ENCODE assay signal across 22 cellular contexts in genomic region chr17:49157784-49158183, GRCh38. TPM values are rescaled to one million over a fixed set of nuclear protein-coding genes. Genes with fewer than 3 reads are reported as not detected.
DNase-seq lines count a peak whose midpoint lies in the region; ATAC-seq, FAIRE-seq and TF ChIP-seq lines count a peak whose summit lies in the region.
"Had no signal": no experiment of that assay in that cellular context is flagged by ENCODE, and none has a peak within 500 bp of the region (broad histone marks: within the 10 kb centered on the region; RNA-seq: fewer than 3 reads in every experiment).

No MANE protein-coding gene starts in this region.

- H3K4me2 ChIP-seq in endothelial cell of umbilical vein (ENCODE audit: insufficient read depth, low read length) (no peak overlapping the region), mesendoderm (ENCODE audit: low read length) (no peak overlapping the region)

- no peak for FAIRE-seq in endothelial cell of umbilical vein (lab: Jason Lieb, UNC)
- FAIRE-seq: islet of Langerhans had no signal

- no peak overlapping the region for H2BK15ac ChIP-seq in mesendoderm (replicated peaks; ENCODE audit: low read depth)

- CTCF ChIA-PET in endothelial cell of umbilical vein (lab: Charles Lee): interaction anchor here (1.0 kb wide), 1 partner anchor 75 kb away, joined by 3 read pairs; no protein-coding TSS in a partner anchor

- no peak for TF ChIP-seq POLR2A in endothelial cell of umbilical vein (IDR thresholded peaks at IDR 0.05; ENCODE audit: low read depth, low read length)
- TF ChIP-seq POLR2A in heart left ventricle (IDR thresholded peaks at IDR 0.05): no peak

- H3K4me1 ChIP-seq in endothelial cell of umbilical vein (ENCODE audit: control insufficient read depth, extremely low read depth, insufficient read depth, low read length) (no peaks in the 10 kb centered on the region), mesendoderm (ENCODE audit: control insufficient read depth, low read depth, low read length) (no peaks in the 10 kb centered on the region), heart left ventricle (no peaks in the 10 kb centered on the region)
- H3K4me1 ChIP-seq: body of pancreas, uterus had no signal

- H2AFZ ChIP-seq in endothelial cell of umbilical vein (ENCODE audit: low read depth, low read length): no peak overlapping the region

- H3K9me3 ChIP-seq in endothelial cell of umbilical vein (replicated peaks; ENCODE audit: control insufficient read depth, insufficient read depth, low read length) (no peaks in the 10 kb centered on the region), WERI-Rb-1 (ENCODE audit: severe bottlenecking) (no peaks in the 10 kb centered on the region), heart left ventricle (no peaks in the 10 kb centered on the region)
- H3K9me3 ChIP-seq: body of pancreas, uterus had no signal

- dilution Hi-C loops in endothelial cell of umbilical vein (cut with MboI; ENCODE audit: extremely low pct_ligation_motif_present, low sequenced_read_pairs): no loop called here

- no peak overlapping the region for H3K4ac ChIP-seq in mesendoderm (ENCODE audit: low read depth, low read length)

- no peaks in the 10 kb centered on the region for H3K79me1 ChIP-seq in mesendoderm (ENCODE audit: low read length)

- H3K36me3 ChIP-seq in endothelial cell of umbilical vein (ENCODE audit: control insufficient read depth in 2 of 2, extremely low read depth in 1 of 2, insufficient read depth in 2 of 2, low read length in 2 of 2) (no peaks in the 10 kb centered on the region), mesendoderm (ENCODE audit: control insufficient read depth, insufficient read depth, low read length) (no peaks in the 10 kb centered on the region), WERI-Rb-1 (no peaks in the 10 kb centered on the region), heart left ventricle (no peaks in the 10 kb centered on the region)
- H3K36me3 ChIP-seq: uterus had no signal

- H3K23ac ChIP-seq in mesendoderm (ENCODE audit: low read length): no peak overlapping the region

- no peak overlapping the region for H2BK5ac ChIP-seq in mesendoderm (ENCODE audit: low read length)

- H2AK5ac ChIP-seq in mesendoderm (ENCODE audit: low read length): no peak overlapping the region

- POLR2A ChIA-PET in endothelial cell of umbilical vein (lab: Charles Lee): no interaction called here

- H4K20me1 ChIP-seq in endothelial cell of umbilical vein (replicated peaks; ENCODE audit: control insufficient read depth, extremely low read depth, insufficient read depth, low read length): no peaks in the 10 kb centered on the region

- H3K18ac ChIP-seq in mesendoderm (ENCODE audit: low read length): no peak overlapping the region

- H3K27ac ChIP-seq in endothelial cell of umbilical vein (ENCODE audit: insufficient read depth, low read depth, low read length): no peak overlapping the region
- H3K27ac ChIP-seq in mesendoderm (ENCODE audit: low read depth, low read length): no peak overlapping the region
- H3K27ac ChIP-seq in WERI-Rb-1: no peak overlapping the region
- H3K27ac ChIP-seq in heart left ventricle: no peak overlapping the region
- H3K27ac ChIP-seq: body of pancreas, epithelial cell of prostate, skin epidermis, uterus, VCaP had no signal

- no peak for TF ChIP-seq CTCF in endothelial cell of umbilical vein (IDR thresholded peaks at IDR 0.05; ENCODE audit: extremely low read depth in 1 of 2, insufficient read depth in 1 of 2, low read depth in 1 of 2, low read length in 2 of 2)
- TF ChIP-seq CTCF in WERI-Rb-1 (IDR thresholded peaks at IDR 0.05; ENCODE audit: low read depth, low read length): no peak
- TF ChIP-seq CTCF in heart left ventricle (IDR thresholded peaks at IDR 0.05): no peak

- H3K9me1 ChIP-seq in endothelial cell of umbilical vein (replicated peaks; ENCODE audit: control insufficient read depth, extremely low read depth, insufficient read depth, low read length): no peaks in the 10 kb centered on the region

- WGBS in mesendoderm (ENCODE audit: extremely low coverage, insufficient coverage, low lambda C conversion rate): no CpG with 5 or more reads among the region's 8 CpGs
- 38 to 45% (median 41%) methylated on average over 8 of the region's 8 CpGs for WGBS in heart left ventricle, 4 donors

- H3K79me2 ChIP-seq in endothelial cell of umbilical vein (ENCODE audit: control insufficient read depth, insufficient read depth, low read length) (no peaks in the 10 kb centered on the region), mesendoderm (ENCODE audit: control insufficient read depth, insufficient read depth, low read length) (no peaks in the 10 kb centered on the region)

- H3K27me3 ChIP-seq in endothelial cell of umbilical vein (ENCODE audit: control insufficient read depth in 2 of 2, insufficient read depth in 2 of 2, low read length in 2 of 2) (peaks cover 10 to 11% of the 10 kb centered on the region in 2 experiments), mesendoderm (ENCODE audit: insufficient read depth, low read length, poor library complexity) (no peaks in the 10 kb centered on the region), WERI-Rb-1 (ENCODE audit: insufficient read depth, low read depth, severe bottlenecking) (no peaks in the 10 kb centered on the region), heart left ventricle (peaks cover 0 to 69% (median 15%) of the 10 kb centered on the region in 9 donors)
- H3K27me3 ChIP-seq: uterus had no signal

- H4K5ac ChIP-seq in mesendoderm (ENCODE audit: low read length): no peak overlapping the region

- DNase-seq in Daoy (ENCODE audit: low read depth): peak; percentile 17
- peak; percentile 11 for DNase-seq in NCI-H226
- DNase-seq in endothelial cell of umbilical vein (ENCODE audit: low read depth, low spot score): no peak
- DNase-seq in mesendoderm: peak; percentile 40
- no peak for DNase-seq in NCI-H1694 treated with DMSO at 0.1 percent for 48 hours (lab: John Stamatoyannopoulos, UW)
- no peak for DNase-seq in NCI-H1048 (lab: John Stamatoyannopoulos, UW)
- no peak for DNase-seq in WERI-Rb-1
- DNase-seq in heart left ventricle: no peak
- DNase-seq: activated CD4-positive, alpha-beta memory T cell treated with anti-CD3 and anti-CD28 coated beads for 36 hours; activated T-cell treated with anti-CD3 and anti-CD28 coated beads, Interleukin-2, amount 50 U/mL, for 4 hours; body of pancreas; GDM1; NCI-H1694; stimulated activated CD4-positive, alpha-beta T cell treated with anti-CD3 and anti-CD28 coated beads, Interleukin-4, amount 100 ng/mL, for 1 hour; uterus had no signal

- no peak overlapping the region for H4K8ac ChIP-seq in mesendoderm (ENCODE audit: low read depth, low read length)

- no peak overlapping the region for H3K56ac ChIP-seq in mesendoderm (ENCODE audit: low read length)

- no TSS peak for BruUV-seq in endothelial cell of umbilical vein (replicated peaks; lab: Mats Ljungman, UMichigan)

- H3K4me3 ChIP-seq in endothelial cell of umbilical vein (replicated peaks in 1 of 3; ENCODE audit: insufficient read depth in 1 of 3, low read depth in 1 of 3, low read length in 3 of 3) (no peak overlapping the region), mesendoderm (ENCODE audit: low read length) (no peak overlapping the region), WERI-Rb-1 (ENCODE audit: low read depth, low read length) (no peak overlapping the region), heart left ventricle (no peak overlapping the region)
- H3K4me3 ChIP-seq: body of pancreas, skin epidermis, uterus had no signal

- intact Hi-C loops in endothelial cell of umbilical vein (cut with micrococcal nuclease) (no loop called here), heart left ventricle (cut with DNase I) (no loop called here)

- ATAC-seq in heart left ventricle: no peak
- ATAC-seq: activated T-cell treated with anti-CD3 and anti-CD28 coated beads, Interleukin-2, amount 50 U/mL, for 4 hours; body of pancreas; Right ventricle myocardium inferior had no signal

- H2BK120ac ChIP-seq in mesendoderm (ENCODE audit: low read depth, low read length): no peak overlapping the region

- H3K9ac ChIP-seq in endothelial cell of umbilical vein (replicated peaks; ENCODE audit: extremely low read depth, insufficient read depth, low read length): no peak overlapping the region
- H3K9ac ChIP-seq in mesendoderm (ENCODE audit: low read length): no peak overlapping the region

RNA-seq across cellular contexts. Expression of gene B4GALNT2, which starts 25.2 kb away (rescaled TPM):
- 0.51 and 0.63 TPM in 2 replicates for total RNA-seq in Daoy (2014; rRNA removed; shearing (Covaris generic))
- 0.11 and 0.14 TPM in 2 replicates for total RNA-seq in endothelial cell of umbilical vein
- not detected in 2 replicates for polyA plus RNA-seq in endothelial cell of umbilical vein
- polyA plus RNA-seq in endothelial cell of umbilical vein (2011; cell fraction: cytosol; rRNA removed): not detected in 2 replicates
- not detected in 2 replicates for polyA plus RNA-seq in endothelial cell of umbilical vein (2011; cell fraction: nucleus; rRNA removed)
- 0.03 TPM in 1 of 2 replicates, not detected in the other for polyA plus RNA-seq in endothelial cell of umbilical vein (2012)
- polyA minus RNA-seq in endothelial cell of umbilical vein: not detected in 2 replicates
- not detected for polyA minus RNA-seq in endothelial cell of umbilical vein (2011; cell fraction: cytosol; rRNA and poly(A)+ RNA removed)
- 0.10 and 0.24 TPM in 2 replicates for polyA minus RNA-seq in endothelial cell of umbilical vein (2011; cell fraction: nucleus; rRNA and poly(A)+ RNA removed)
- not detected for polyA plus RNA-seq in mesendoderm (2013, experiment 1 of 2)
- polyA plus RNA-seq in mesendoderm (2013, experiment 2 of 2): not detected
- under 1 TPM in 2 of 9 donors, not detected in 7; 0.07 to 0.08 TPM for total RNA-seq in heart left ventricle
- polyA plus RNA-seq in heart left ventricle: not detected
- total RNA-seq: activated CD4-positive, alpha-beta memory T cell treated with anti-CD3 and anti-CD28 coated beads for 36 hours; activated T-cell treated with anti-CD3 and anti-CD28 coated beads, Interleukin-2, amount 50 U/mL, for 4 hours; body of pancreas; natural killer cell treated with Interleukin-12 subunit alpha and Interleukin-12 subunit beta and Interleukin-15 and Interleukin-18, amount 100 ng/mL, for 72 hours; NCI-H460; Right ventricle myocardium inferior had no signal

RNA-seq across cellular contexts. Expression of gene GNGT2, which starts 52.6 kb away (rescaled TPM):
- not detected in 2 replicates for total RNA-seq in Daoy (2014; rRNA removed; shearing (Covaris generic))
- total RNA-seq in endothelial cell of umbilical vein (3.7 and 3.8 TPM in 2 replicates), heart left ventricle (1 to 10 TPM in 8 of 9 donors, under 1 TPM in 1; 0.76 to 4.9 (median 1.2) TPM)
- polyA plus RNA-seq in endothelial cell of umbilical vein (2.1 and 2.8 TPM in 2 replicates), heart left ventricle (1 to 10 TPM; 1.8 to 2.6 TPM)
- polyA plus RNA-seq in endothelial cell of umbilical vein (2011; cell fraction: cytosol; rRNA removed): 5.1 and 5.6 TPM in 2 replicates
- polyA plus RNA-seq in endothelial cell of umbilical vein (2011; cell fraction: nucleus; rRNA removed): 2.5 and 3.4 TPM in 2 replicates
- polyA plus RNA-seq in endothelial cell of umbilical vein (2012): 5.7 and 9.7 TPM in 2 replicates
- polyA minus RNA-seq in endothelial cell of umbilical vein: 2.3 and 3.9 TPM in 2 replicates
- polyA minus RNA-seq in endothelial cell of umbilical vein (2011; cell fraction: cytosol; rRNA and poly(A)+ RNA removed): not detected
- 1.5 TPM in 1 of 2 replicates, not detected in the other for polyA minus RNA-seq in endothelial cell of umbilical vein (2011; cell fraction: nucleus; rRNA and poly(A)+ RNA removed)
- polyA plus RNA-seq in mesendoderm (2013, experiment 1 of 2): 1.0 TPM
- polyA plus RNA-seq in mesendoderm (2013, experiment 2 of 2): 1.1 TPM
- total RNA-seq: NCI-H460 had no signal

RNA-seq across cellular contexts. Expression of gene ABI3, which starts 52.7 kb away (rescaled TPM):
- 0.29 TPM in 1 of 2 replicates, not detected in the other for total RNA-seq in Daoy (2014; rRNA removed; shearing (Covaris generic))
- total RNA-seq in endothelial cell of umbilical vein (35.2 and 35.7 TPM in 2 replicates), heart left ventricle (10 to 100 TPM in 4 of 9 donors, 1 to 10 TPM in 5; 3.3 to 16.1 (median 6.4) TPM)
- polyA plus RNA-seq in endothelial cell of umbilical vein (35.0 and 35.5 TPM in 2 replicates), heart left ventricle (1 to 10 TPM; 3.5 to 7.7 TPM)
- polyA plus RNA-seq in endothelial cell of umbilical vein (2011; cell fraction: cytosol; rRNA removed): 29.6 and 31.8 TPM in 2 replicates
- 19.4 and 20.7 TPM in 2 replicates for polyA plus RNA-seq in endothelial cell of umbilical vein (2011; cell fraction: nucleus; rRNA removed)
- polyA plus RNA-seq in endothelial cell of umbilical vein (2012): 30.9 and 37.1 TPM in 2 replicates
- polyA minus RNA-seq in endothelial cell of umbilical vein: 17.2 and 21.9 TPM in 2 replicates
- polyA minus RNA-seq in endothelial cell of umbilical vein (2011; cell fraction: cytosol; rRNA and poly(A)+ RNA removed): not detected
- 14.9 and 22.8 TPM in 2 replicates for polyA minus RNA-seq in endothelial cell of umbilical vein (2011; cell fraction: nucleus; rRNA and poly(A)+ RNA removed)
- polyA plus RNA-seq in mesendoderm (2013, experiment 1 of 2): 2.9 TPM
- 2.8 TPM for polyA plus RNA-seq in mesendoderm (2013, experiment 2 of 2)
- total RNA-seq: NCI-H460 had no signal

Comparison
In these comparisons a context has a peak if more than half of its experiments do, and no peak if none do; other contexts are left out.
1. DNase-seq: peak in Daoy (single experiment), NCI-H226 (single experiment) and mesendoderm (single experiment); none in endothelial cell of umbilical vein (single experiment), NCI-H1694 treated with DMSO at 0.1 percent for 48 hours (single experiment), NCI-H1048 (single experiment), WERI-Rb-1 (single experiment) and heart left ventricle (0 of 5).